ENCODE assay signal across 16 cellular contexts in the genomic region with DNA sequence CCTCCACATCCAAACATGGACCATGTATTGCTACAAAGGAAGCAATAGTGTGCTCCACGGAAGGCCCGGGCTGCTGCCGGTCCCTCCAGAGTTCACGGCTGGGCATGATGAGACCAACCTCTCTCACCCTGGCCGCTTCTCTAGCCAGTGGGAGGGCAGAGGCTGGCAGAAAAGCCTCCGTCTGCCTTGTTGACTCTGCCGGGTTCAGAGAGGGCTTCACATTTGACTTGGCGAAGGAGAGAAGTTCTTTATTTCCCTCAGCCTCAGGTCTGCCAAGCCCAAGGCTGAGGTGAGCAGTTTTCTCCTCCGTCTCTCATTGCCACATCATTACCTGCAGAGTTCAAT.
DNase-seq lines count a peak whose midpoint lies in the region; ATAC-seq and TF ChIP-seq lines count a peak whose summit lies in the region.
"Had no signal": no experiment of that assay in that cellular context is flagged by ENCODE, and none has a peak within 500 bp of the region (broad histone marks: within the 10 kb centered on the region; RNA-seq: fewer than 3 reads in every experiment).

No MANE protein-coding gene starts in this region.

- H3K27me3 ChIP-seq in heart right ventricle (no peaks in the 10 kb centered on the region), left lung (no peaks in the 10 kb centered on the region), prostate gland (replicated peaks; ENCODE audit: insufficient read depth) (no peaks in the 10 kb centered on the region), vagina (no peaks in the 10 kb centered on the region), SK-N-SH (ENCODE audit: insufficient read depth) (no peaks in the 10 kb centered on the region)

- POLR2A ChIA-PET in SK-N-SH (lab: Yijun Ruan, JAX), result no interaction called here

- WGBS in heart right ventricle, 2 donors, result 95 to 97% methylated on average over 9 of the region's 9 CpGs
- 73% methylated on average over 9 of the region's 9 CpGs for WGBS in prostate gland
- 88% methylated on average over 3 of the region's 9 CpGs for WGBS in SK-N-SH (ENCODE audit: low lambda C conversion rate)

- no peak for ATAC-seq in heart right ventricle
- no peak for ATAC-seq in Right ventricle myocardium inferior
- ATAC-seq in left lung, result no peak
- ATAC-seq in GM21381 (IDR thresholded peaks at IDR 0.05; ENCODE audit: unreplicated experiment), result no peak
- ATAC-seq: activated naive CD4-positive, alpha-beta T cell treated with anti-CD3 and anti-CD28 coated beads, Interleukin-2, amount 50 U/mL, for 72 hours; stimulated activated naive CD8-positive, alpha-beta T cell treated with anti-CD3 and anti-CD28 coated beads, Interleukin-15, amount 100 ng/mL, for 72 hours had no signal

- H3K27ac ChIP-seq in heart right ventricle (peak overlapping the region; percentile 17 to 95 (median 80)), left lung (peak overlapping the region; percentile 65 to 77), prostate gland (peak overlapping the region; percentile 83 to 86), vagina (peak overlapping the region; percentile 61), SK-N-SH (ENCODE audit: low read depth in 2 of 2, low read length in 1 of 2) (peak overlapping the region in 1 of 2 experiments; percentile 83; a peak in 3 of 4 replicates)
- H3K27ac ChIP-seq: parathyroid adenoma had no signal

- H3F3A ChIP-seq in SK-N-SH (replicated peaks; ENCODE audit: insufficient read depth), result no peaks in the 10 kb centered on the region

- no peak overlapping the region for H3K9ac ChIP-seq in SK-N-SH
- H3K9ac ChIP-seq: parathyroid adenoma had no signal

- TF ChIP-seq RAD21 in SK-N-SH (IDR thresholded peaks at IDR 0.05; ENCODE audit: low read length), result no peak

- no peaks in the 10 kb centered on the region for H4K20me1 ChIP-seq in SK-N-SH (ENCODE audit: insufficient read depth)

- H3K9me3 ChIP-seq in heart right ventricle (no peaks in the 10 kb centered on the region), left lung (no peaks in the 10 kb centered on the region), prostate gland (no peaks in the 10 kb centered on the region), vagina (no peaks in the 10 kb centered on the region), SK-N-SH (no peaks in the 10 kb centered on the region)

- TF ChIP-seq POLR2A in prostate gland (IDR thresholded peaks at IDR 0.05), result no peak
- TF ChIP-seq POLR2A in vagina (IDR thresholded peaks at IDR 0.05), result no peak

- DNase-seq in heart right ventricle, result no peak
- no peak for DNase-seq in Right ventricle myocardium inferior (ENCODE audit: missing footprints)
- peak in 1 of 2 donors; percentile 18 for DNase-seq in left lung
- no peak for DNase-seq in prostate gland (ENCODE audit: low spot score)
- no peak for DNase-seq in vagina (ENCODE audit: extremely low spot score in 2 of 2)
- DNase-seq in CD1c-positive myeloid dendritic cell (ENCODE audit: extremely low spot score), result no peak
- no peak for DNase-seq in SK-N-SH
- DNase-seq: activated CD8-positive, alpha-beta memory T cell treated with anti-CD3 and anti-CD28 coated beads for 24 hours; DMS153; NCI-H345; stimulated activated CD4-positive, alpha-beta T cell treated with anti-CD3 and anti-CD28 coated beads, Interleukin-4, amount 100 ng/mL, for 4 hours; stimulated activated naive CD8-positive, alpha-beta T cell treated with anti-CD3 and anti-CD28 coated beads, Interleukin-15, amount 100 ng/mL, for 72 hours; T1000 had no signal

- intact Hi-C loops in heart right ventricle (cut with DNase I), result no loop called here
- intact Hi-C loops in Right ventricle myocardium inferior (cut with DNase I), result no loop called here
- intact Hi-C loops in left lung (cut with DNase I), result no loop called here
- intact Hi-C loops in prostate gland (cut with DNase I), result no loop called here
- intact Hi-C loops in vagina (cut with DNase I), result no loop called here

- H3K4me2 ChIP-seq in SK-N-SH, result no peak overlapping the region

- H3K79me2 ChIP-seq in SK-N-SH (ENCODE audit: insufficient read depth), result no peaks in the 10 kb centered on the region
- H3K79me2 ChIP-seq: parathyroid adenoma had no signal

- TF ChIP-seq CTCF in heart right ventricle (IDR thresholded peaks at IDR 0.05), result no peak
- TF ChIP-seq CTCF in left lung (IDR thresholded peaks at IDR 0.05), result no peak
- no peak for TF ChIP-seq CTCF in prostate gland (IDR thresholded peaks at IDR 0.05)
- no peak for TF ChIP-seq CTCF in vagina (IDR thresholded peaks at IDR 0.05)
- no peak for TF ChIP-seq CTCF in SK-N-SH (IDR thresholded peaks at IDR 0.05)

- no peaks in the 10 kb centered on the region for H3K36me3 ChIP-seq in heart right ventricle
- no peaks in the 10 kb centered on the region for H3K36me3 ChIP-seq in left lung
- H3K36me3 ChIP-seq in prostate gland, result no peaks in the 10 kb centered on the region
- H3K36me3 ChIP-seq in vagina, result no peaks in the 10 kb centered on the region
- H3K36me3 ChIP-seq in SK-N-SH (replicated peaks in 1 of 2; ENCODE audit: control insufficient read depth in 1 of 2, insufficient read depth in 2 of 2, low read length in 1 of 2), result no peaks in the 10 kb centered on the region

- H2AFZ ChIP-seq in SK-N-SH (ENCODE audit: low read depth), result no peak overlapping the region
- H2AFZ ChIP-seq: parathyroid adenoma had no signal

- H3K4me1 ChIP-seq in heart right ventricle, result peaks cover 10 to 56% (median 47%) of the 10 kb centered on the region in 9 donors
- peaks cover 27 to 39% of the 10 kb centered on the region in 2 donors for H3K4me1 ChIP-seq in left lung
- H3K4me1 ChIP-seq in prostate gland (replicated peaks), result peaks cover 45% of the 10 kb centered on the region
- H3K4me1 ChIP-seq in vagina, result peaks cover 52% of the 10 kb centered on the region
- peaks cover 0 to 11% of the 10 kb centered on the region in 2 experiments; a peak in 1 of 4 replicates for H3K4me1 ChIP-seq in SK-N-SH (ENCODE audit: control insufficient read depth in 1 of 2, insufficient read depth in 2 of 2, low read depth in 1 of 2, low read length in 1 of 2)

- H3K4me3 ChIP-seq in heart right ventricle (no peak overlapping the region), left lung (no peak overlapping the region), prostate gland (no peak overlapping the region), vagina (no peak overlapping the region), SK-N-SH (ENCODE audit: low read depth in 2 of 2, low read length in 1 of 2) (no peak overlapping the region)

- H3K9me2 ChIP-seq in SK-N-SH, result no peaks in the 10 kb centered on the region

- CTCF ChIA-PET in SK-N-SH (lab: Yijun Ruan, JAX), result no interaction called here

- no peak for TF ChIP-seq EP300 in SK-N-SH (IDR thresholded peaks at IDR 0.05; ENCODE audit: borderline replicate concordance in 1 of 2, low read depth in 1 of 2, low read length in 1 of 2)

TF ChIP-seq in SK-N-SH, 30 proteins besides CTCF, POLR2A, EP300 and RAD21:
- no peak for TF ChIP-seq FOXM1 (IDR thresholded peaks at IDR 0.05; ENCODE audit: low read depth)
- no peak for TF ChIP-seq JUND (IDR thresholded peaks at IDR 0.05)
- no peak for TF ChIP-seq NRF1 (IDR thresholded peaks at IDR 0.05; ENCODE audit: low read depth, low read length)
- TF ChIP-seq, protein P1, sequence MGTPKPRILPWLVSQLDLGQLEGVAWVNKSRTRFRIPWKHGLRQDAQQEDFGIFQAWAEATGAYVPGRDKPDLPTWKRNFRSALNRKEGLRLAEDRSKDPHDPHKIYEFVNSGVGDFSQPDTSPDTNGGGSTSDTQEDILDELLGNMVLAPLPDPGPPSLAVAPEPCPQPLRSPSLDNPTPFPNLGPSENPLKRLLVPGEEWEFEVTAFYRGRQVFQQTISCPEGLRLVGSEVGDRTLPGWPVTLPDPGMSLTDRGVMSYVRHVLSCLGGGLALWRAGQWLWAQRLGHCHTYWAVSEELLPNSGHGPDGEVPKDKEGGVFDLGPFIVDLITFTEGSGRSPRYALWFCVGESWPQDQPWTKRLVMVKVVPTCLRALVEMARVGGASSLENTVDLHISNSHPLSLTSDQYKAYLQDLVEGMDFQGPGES (IDR thresholded peaks at IDR 0.05; ENCODE audit: low read depth, low read length), result no peak
- TF ChIP-seq MEF2A (IDR thresholded peaks at IDR 0.05; ENCODE audit: borderline replicate concordance, low read depth), result no peak
- no peak for TF ChIP-seq TAF1 (IDR thresholded peaks at IDR 0.05; ENCODE audit: borderline replicate concordance, low read depth, low read length)
- no peak for TF ChIP-seq MXI1 (IDR thresholded peaks at IDR 0.05; ENCODE audit: low read depth, low read length)
- TF ChIP-seq ELF1 (IDR thresholded peaks at IDR 0.05), result no peak
- no peak for TF ChIP-seq NFIC (IDR thresholded peaks at IDR 0.05; ENCODE audit: borderline replicate concordance)
- no peak for TF ChIP-seq GABPA (IDR thresholded peaks at IDR 0.05; ENCODE audit: low read depth)
- TF ChIP-seq ZBTB33 (IDR thresholded peaks at IDR 0.05; ENCODE audit: borderline replicate concordance, low read depth), result no peak
- no peak for TF ChIP-seq RCOR1 (IDR thresholded peaks at IDR 0.05; ENCODE audit: low read length)
- TF ChIP-seq USF2 (IDR thresholded peaks at IDR 0.05; ENCODE audit: borderline replicate concordance, low read depth, low read length), result no peak
- TF ChIP-seq FOSL2 (IDR thresholded peaks at IDR 0.05; ENCODE audit: borderline replicate concordance, low read depth), result no peak
